In genomic region chr3:183743231-183743630, GRCh38 we compare ENCODE assay signal across 30 cellular contexts.
"Had no signal": no experiment of that assay in that cellular context is flagged by ENCODE, and none has a peak within 500 bp of the region (broad histone marks: within the 10 kb centered on the region; RNA-seq: fewer than 3 reads in every experiment).

No MANE protein-coding gene starts in this region.

- H3K36me3 ChIP-seq: neutrophil, right lobe of liver, thoracic aorta, uterus had no signal

- H3K4me1 Mint-ChIP-seq: naive B cell; naive thymus-derived CD8-positive, alpha-beta T cell; stimulated activated memory B cell treated with anti-CD40 and anti-IgM and Interleukin-4, amounts not matched to agents 10 μg/mL and 1 μg/mL and 100 μg/mL, for 72 hours had no signal

- H3K4me1 ChIP-seq: pancreas, psoas muscle, right lobe of liver, spleen, stomach, tibial artery, transverse colon, upper lobe of right lung, uterus had no signal

- ATAC-seq: naive thymus-derived CD8-positive, alpha-beta T cell; natural killer cell treated with Interleukin-12 subunit alpha and Interleukin-12 subunit beta and Interleukin-15 and Interleukin-18, amount 100 ng/mL, for 72 hours; pancreas; psoas muscle; right cardiac atrium; right lobe of liver; stimulated activated memory B cell treated with anti-CD40 and anti-IgM and Interleukin-4, amounts not matched to agents 10 μg/mL and 1 μg/mL and 100 μg/mL, for 72 hours; upper lobe of right lung had no signal

- FAIRE-seq: pancreas had no signal

- H3K27ac ChIP-seq: neutrophil, pancreas, psoas muscle, right lobe of liver, skin epidermis, spleen, stomach, thoracic aorta, tibial artery, transverse colon, upper lobe of right lung, uterus had no signal

- H3K9me3 Mint-ChIP-seq: naive B cell; naive thymus-derived CD8-positive, alpha-beta T cell; natural killer cell treated with Interleukin-12 subunit alpha and Interleukin-12 subunit beta and Interleukin-15 and Interleukin-18, amount 100 ng/mL, for 72 hours; neural crest cell; stimulated activated memory B cell treated with anti-CD40 and anti-IgM and Interleukin-4, amounts not matched to agents 10 μg/mL and 1 μg/mL and 100 μg/mL, for 72 hours; stimulated activated naive CD8-positive, alpha-beta T cell treated with anti-CD3 and anti-CD28 coated beads, Interleukin-15, Interleukin-2, amounts not matched to agents 100 ng/mL and 50 ng/mL, for 24 hours had no signal

- H3K4me2 ChIP-seq: smooth muscle cell had no signal

- DNase-seq: naive B cell; naive thymus-derived CD8-positive, alpha-beta T cell; nephron progenitor cell; nucleus accumbens; pancreas; psoas muscle; right cardiac atrium; right lobe of liver; spleen; stimulated activated CD4-positive, alpha-beta T cell treated with anti-CD3 and anti-CD28 coated beads, Interleukin-12 subunit alpha, Interleukin-12 subunit beta, amount 100 ng/mL, for 4 hours; stimulated activated CD4-positive, alpha-beta T cell treated with anti-CD3 and anti-CD28 coated beads, Interleukin-1b, Interleukin-23, amount 100 ng/mL, for 48 hours; stimulated activated CD4-positive, alpha-beta T cell treated with anti-CD3 and anti-CD28 coated beads, Interleukin-4, amount 100 ng/mL, for 1 hour; stimulated activated CD4-positive, alpha-beta T cell treated with anti-CD3 and anti-CD28 coated beads, Interleukin-4, amount 100 ng/mL, for 4 hours; stimulated activated CD8-positive, alpha-beta memory T cell treated with anti-CD3 and anti-CD28 coated beads, Interleukin-4, amount 100 ng/mL, for 48 hours; stimulated activated naive CD4-positive, alpha-beta T cell treated with Interleukin-2 at 50 U/mL for 16 hours; stomach; tibial artery; transverse colon; upper lobe of right lung; uterus had no signal

- H3K27me3 ChIP-seq: neutrophil, pancreas, right lobe of liver, spleen, stomach, tibial artery, transverse colon, upper lobe of right lung, uterus had no signal

- H3K4me3 ChIP-seq: pancreas, psoas muscle, right lobe of liver, skin epidermis, smooth muscle cell, spleen, stomach, thoracic aorta, tibial artery, transverse colon, upper lobe of right lung, uterus had no signal

- H3K27me3 Mint-ChIP-seq: naive B cell; naive thymus-derived CD8-positive, alpha-beta T cell; natural killer cell treated with Interleukin-12 subunit alpha and Interleukin-12 subunit beta and Interleukin-15 and Interleukin-18, amount 100 ng/mL, for 72 hours; progenitor cell of endocrine pancreas; stimulated activated memory B cell treated with anti-CD40 and anti-IgM and Interleukin-4, amounts not matched to agents 10 μg/mL and 1 μg/mL and 100 μg/mL, for 72 hours; stimulated activated naive CD8-positive, alpha-beta T cell treated with anti-CD3 and anti-CD28 coated beads, Interleukin-15, Interleukin-2, amounts not matched to agents 100 ng/mL and 50 ng/mL, for 24 hours; type B pancreatic cell had no signal

- H3K9me3 ChIP-seq: neutrophil, pancreas, psoas muscle, right lobe of liver, spleen, stomach, thoracic aorta, tibial artery, transverse colon, upper lobe of right lung, uterus had no signal

- H3K4me3 Mint-ChIP-seq: naive B cell; naive thymus-derived CD8-positive, alpha-beta T cell; natural killer cell treated with Interleukin-12 subunit alpha and Interleukin-12 subunit beta and Interleukin-15 and Interleukin-18, amount 100 ng/mL, for 72 hours; nephron progenitor cell; neural crest cell; stimulated activated memory B cell treated with anti-CD40 and anti-IgM and Interleukin-4, amounts not matched to agents 10 μg/mL and 1 μg/mL and 100 μg/mL, for 72 hours; stimulated activated naive CD8-positive, alpha-beta T cell treated with anti-CD3 and anti-CD28 coated beads, Interleukin-15, Interleukin-2, amounts not matched to agents 100 ng/mL and 50 ng/mL, for 24 hours; type B pancreatic cell had no signal

- H3K27ac Mint-ChIP-seq: naive B cell; natural killer cell treated with Interleukin-12 subunit alpha and Interleukin-12 subunit beta and Interleukin-15 and Interleukin-18, amount 100 ng/mL, for 72 hours; nephron progenitor cell; stimulated activated memory B cell treated with anti-CD40 and anti-IgM and Interleukin-4, amounts not matched to agents 10 μg/mL and 1 μg/mL and 100 μg/mL, for 72 hours; stimulated activated naive CD8-positive, alpha-beta T cell treated with anti-CD3 and anti-CD28 coated beads, Interleukin-15, Interleukin-2, amounts not matched to agents 100 ng/mL and 50 ng/mL, for 24 hours; type B pancreatic cell had no signal
